20 cellular contexts compared by ENCODE assay signal in the genomic region with DNA sequence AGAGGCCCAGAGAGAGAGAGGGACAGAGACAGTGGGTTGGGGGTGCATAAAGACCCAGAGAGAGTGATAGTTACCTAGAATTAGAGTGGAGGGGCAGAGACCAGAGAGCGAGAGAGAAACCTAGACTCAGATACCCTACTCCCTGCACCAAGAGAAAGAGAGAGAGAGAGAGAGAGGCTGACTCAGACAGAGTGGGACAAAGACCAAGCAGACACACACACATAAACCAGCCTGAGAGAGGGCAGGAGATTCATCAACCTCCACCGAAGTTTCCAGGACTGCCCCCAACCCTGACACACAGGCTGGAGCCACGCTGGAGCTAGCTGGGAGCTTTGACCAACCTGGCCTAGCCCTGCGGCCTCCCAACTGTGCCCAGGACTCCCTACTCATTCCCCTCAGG. TPM values are rescaled to one million over a fixed set of nuclear protein-coding genes. Genes with fewer than 3 reads are reported as not detected.
A peak's percentile ranks its signal among the peaks of the same experiment; 100 is the strongest.
DNase-seq lines count a peak whose midpoint lies in the region; ATAC-seq, FAIRE-seq and TF ChIP-seq lines count a peak whose summit lies in the region.
"Had no signal": no experiment of that assay in that cellular context is flagged by ENCODE, and none has a peak within 500 bp of the region (broad histone marks: within the 10 kb centered on the region; RNA-seq: fewer than 3 reads in every experiment).

No MANE protein-coding gene starts in this region.

- TF ChIP-seq CTCF in A549 (IDR thresholded peaks at IDR 0.05) (no peak), IMR-90 (conservative IDR thresholded peaks at IDR 0.05; ENCODE audit: low read depth, low read length) (no peak), neural progenitor cell (IDR thresholded peaks at IDR 0.05) (no peak), spleen (IDR thresholded peaks at IDR 0.05 in 8 of 11, conservative IDR thresholded peaks at IDR 0.05 in 3 of 11) (no peak), adrenal gland (IDR thresholded peaks at IDR 0.05) (no peak)

- H3K27ac Mint-ChIP-seq in neural progenitor cell, result peak overlapping the region; percentile 68
- H3K27ac Mint-ChIP-seq: CD8-positive, alpha-beta T cell; HFFc6 had no signal

- DNase-seq in A549 (ENCODE audit: low read depth in 1 of 2, low spot score in 1 of 2) (no peak), IMR-90 (peak; percentile 3), neural progenitor cell (ENCODE audit: low spot score) (no peak), spleen (peak; percentile 47), UCSD-AML1 (lab: John Stamatoyannopoulos, UW; ENCODE audit: unreplicated experiment) (no peak), kidney glomerular epithelial cell (lab: John Stamatoyannopoulos, UW) (no peak), adrenal gland (no peak)
- DNase-seq: 8988T; ACHN; BE2C; CD8-positive, alpha-beta T cell; COR-L47; DND-41; GF-D8; HFFc6 had no signal

- H3K9ac ChIP-seq in IMR-90 (ENCODE audit: low read depth, low read length), result no peak overlapping the region
- H3K9ac ChIP-seq in neural progenitor cell, result no peak overlapping the region

- no peaks in the 10 kb centered on the region for H3F3A ChIP-seq in neural progenitor cell (ENCODE audit: low read depth)

- TF ChIP-seq RAD21 in A549 (conservative IDR thresholded peaks at IDR 0.05 in 1 of 2, IDR thresholded peaks at IDR 0.05 in 1 of 2), result no peak
- TF ChIP-seq RAD21 in IMR-90 (IDR thresholded peaks at IDR 0.05; ENCODE audit: low read length), result no peak

- H3K4me3 Mint-ChIP-seq in neural progenitor cell, result no peak overlapping the region
- H3K4me3 Mint-ChIP-seq: CD8-positive, alpha-beta T cell; HFFc6 had no signal

- peaks cover 3% of the 10 kb centered on the region for H3K4me1 Mint-ChIP-seq in neural progenitor cell

- H3K27me3 ChIP-seq in IMR-90 (ENCODE audit: control insufficient read depth, insufficient read depth, low read length) (no peaks in the 10 kb centered on the region), neural progenitor cell (no peaks in the 10 kb centered on the region), spleen (replicated peaks in 1 of 7) (peaks cover 0 to 32% (median 0%) of the 10 kb centered on the region in 7 donors), adrenal gland (no peaks in the 10 kb centered on the region)
- H3K27me3 ChIP-seq: BE2C had no signal

- in situ Hi-C loops in IMR-90 (cut with MboI; ENCODE audit: low sequenced_read_pairs), result no loop called here

- no peak overlapping the region for H2BK5ac ChIP-seq in IMR-90 (ENCODE audit: low read depth, low read length, poor library complexity, severe bottlenecking)

- no peak overlapping the region for H3K23ac ChIP-seq in IMR-90 (ENCODE audit: low read depth, low read length)

- H2BK120ac ChIP-seq in IMR-90 (ENCODE audit: low read depth, low read length), result no peak overlapping the region

- no peak overlapping the region for H4K8ac ChIP-seq in IMR-90 (ENCODE audit: low read depth in 2 of 2, low read length in 2 of 2)

- H3K9me1 ChIP-seq in IMR-90 (ENCODE audit: insufficient read depth, low read length), result no peaks in the 10 kb centered on the region

- dilution Hi-C loops in IMR-90 (cut with HindIII; ENCODE audit: low sequenced_read_pairs, unreplicated experiment), result no loop called here

- no peak for FAIRE-seq in A549 (lab: Jason Lieb, UNC)
- FAIRE-seq: D721Med, GM19239, H1 had no signal

- no peak for TF ChIP-seq POLR2A in A549 (IDR thresholded peaks at IDR 0.05; ENCODE audit: low read length)
- TF ChIP-seq POLR2A in IMR-90 (IDR thresholded peaks at IDR 0.05; ENCODE audit: low read depth, low read length), result no peak
- no peak for TF ChIP-seq POLR2A in spleen (IDR thresholded peaks at IDR 0.05)
- no peak for TF ChIP-seq POLR2A in adrenal gland (IDR thresholded peaks at IDR 0.05)

- H2AK5ac ChIP-seq in IMR-90 (ENCODE audit: low read depth, low read length), result no peak overlapping the region

- H2BK20ac ChIP-seq in IMR-90 (ENCODE audit: low read depth, low read length), result no peak overlapping the region

- H3K79me2 ChIP-seq in neural progenitor cell (ENCODE audit: low read depth), result no peaks in the 10 kb centered on the region

- H3K36me3 Mint-ChIP-seq in neural progenitor cell, result no peaks in the 10 kb centered on the region
- H3K36me3 Mint-ChIP-seq: CD8-positive, alpha-beta T cell had no signal

- POLR2A ChIA-PET in A549 (lab: Yijun Ruan, JAX), result no interaction called here
- POLR2A ChIA-PET in IMR-90 (lab: Charles Lee; ENCODE audit: unreplicated experiment), result no interaction called here

- no peaks in the 10 kb centered on the region for H3K9me3 Mint-ChIP-seq in neural progenitor cell
- H3K9me3 Mint-ChIP-seq: CD8-positive, alpha-beta T cell; HFFc6 had no signal

- H3K27ac ChIP-seq in A549 (no peak overlapping the region), IMR-90 (ENCODE audit: insufficient read depth, low read length) (no peak overlapping the region), neural progenitor cell (no peak overlapping the region), spleen (no peak overlapping the region), adrenal gland (no peak overlapping the region)
- H3K27ac ChIP-seq: C4-2B had no signal

- H3K27me3 Mint-ChIP-seq in neural progenitor cell (ENCODE audit: insufficient read depth, low read depth), result peaks cover 9% of the 10 kb centered on the region

- no peak overlapping the region for H3K4me2 ChIP-seq in A549
- H3K4me2 ChIP-seq in IMR-90 (ENCODE audit: low read depth, low read length), result no peak overlapping the region
- H3K4me2 ChIP-seq in neural progenitor cell, result no peak overlapping the region

- no peak for TF ChIP-seq EP300 in A549 (IDR thresholded peaks at IDR 0.05)

- intact Hi-C loops in IMR-90 (cut with micrococcal nuclease), result no loop called here
- intact Hi-C loops in spleen (cut with DNase I; ENCODE audit: low total_unique reads), result no loop called here
- intact Hi-C loops in adrenal gland (cut with DNase I), result no loop called here

- H4K20me1 ChIP-seq in IMR-90 (ENCODE audit: insufficient read depth, low read length), result no peaks in the 10 kb centered on the region
- no peaks in the 10 kb centered on the region for H4K20me1 ChIP-seq in neural progenitor cell (ENCODE audit: low read depth)

- no peak overlapping the region for H4K5ac ChIP-seq in IMR-90 (ENCODE audit: low read depth, low read length)

- no peak overlapping the region for H2AK9ac ChIP-seq in IMR-90 (replicated peaks; ENCODE audit: low read depth, low read length, poor library complexity)

- H3K4me3 ChIP-seq in A549 (no peak overlapping the region), IMR-90 (ENCODE audit: insufficient read depth, low read depth, low read length) (no peak overlapping the region), neural progenitor cell (no peak overlapping the region), spleen (no peak overlapping the region), adrenal gland (no peak overlapping the region)
- H3K4me3 ChIP-seq: HAP-1 had no signal

- peak; percentile 46 to 53 for ATAC-seq in A549
- no peak for ATAC-seq in IMR-90 (ENCODE audit: low read depth)
- ATAC-seq: CD8-positive, alpha-beta T cell had no signal

- no peak overlapping the region for H2BK15ac ChIP-seq in IMR-90 (ENCODE audit: low read depth, low read length)

- no peaks in the 10 kb centered on the region for H3K9me3 ChIP-seq in A549
- no peaks in the 10 kb centered on the region for H3K9me3 ChIP-seq in IMR-90 (ENCODE audit: control insufficient read depth, insufficient read depth, low read length)
- no peaks in the 10 kb centered on the region for H3K9me3 ChIP-seq in neural progenitor cell (ENCODE audit: low read depth)
- peaks cover 0 to 3% (median 0%) of the 10 kb centered on the region in 8 donors for H3K9me3 ChIP-seq in spleen
- no peaks in the 10 kb centered on the region for H3K9me3 ChIP-seq in adrenal gland (replicated peaks in 1 of 3)
- H3K9me3 ChIP-seq: BE2C, HAP-1 had no signal

- WGBS in A549 (ENCODE audit: missing lambda C conversion rate), result 38% methylated on average over 4 of the region's 4 CpGs
- WGBS in IMR-90 (ENCODE audit: extremely low coverage in 2 of 2, insufficient read length in 1 of 2), 2 experiments, result 46% methylated on average over 3 of the region's 4 CpGs; no CpG with 5 or more reads in 1 of the 2 experiments
- 67 to 78% (median 72%) methylated on average over 4 of the region's 4 CpGs for WGBS in spleen, 5 donors
- 60 to 86% (median 67%) methylated on average over 1 to 4 of the region's 4 CpGs for WGBS in adrenal gland, 4 donors

- no peaks in the 10 kb centered on the region for H3K79me1 ChIP-seq in IMR-90 (ENCODE audit: low read depth in 1 of 2, low read length in 2 of 2)

- H4K91ac ChIP-seq in IMR-90 (ENCODE audit: insufficient read depth, low read depth, low read length), result no peak overlapping the region

- H2AFZ ChIP-seq in IMR-90 (replicated peaks; ENCODE audit: low read length, poor library complexity) (no peak overlapping the region), neural progenitor cell (replicated peaks) (no peak overlapping the region)

- BruUV-seq in IMR-90 (replicated peaks; lab: Mats Ljungman, UMichigan), result no TSS peak

- no peak overlapping the region for H3K4ac ChIP-seq in IMR-90 (ENCODE audit: low read depth, low read length)

- H3K14ac ChIP-seq in IMR-90 (replicated peaks; ENCODE audit: low read depth, low read length), result no peak overlapping the region

- H3K56ac ChIP-seq in IMR-90 (ENCODE audit: extremely low read depth, insufficient read depth, low read length), result no peak overlapping the region

- H3K36me3 ChIP-seq in IMR-90 (ENCODE audit: control insufficient read depth, insufficient read depth, low read length), result no peaks in the 10 kb centered on the region
- no peaks in the 10 kb centered on the region for H3K36me3 ChIP-seq in neural progenitor cell
- no peaks in the 10 kb centered on the region for H3K36me3 ChIP-seq in spleen
- H3K36me3 ChIP-seq in adrenal gland (replicated peaks in 1 of 2), result no peaks in the 10 kb centered on the region
- H3K36me3 ChIP-seq: BE2C, HAP-1 had no signal

- no peak overlapping the region for H3K18ac ChIP-seq in IMR-90 (ENCODE audit: low read depth, low read length)

- CTCF ChIA-PET in A549 (lab: Yijun Ruan, JAX), result interaction anchor here (1.1 to 2.1 kb wide), 6 partner anchors 19 to 98 kb away, joined by 3 to 7 read pairs (median 4); no protein-coding TSS in a partner anchor
- CTCF ChIA-PET in IMR-90 (lab: Yijun Ruan, JAX), result no interaction called here

- H3K4me1 ChIP-seq in A549, result no peaks in the 10 kb centered on the region
- H3K4me1 ChIP-seq in IMR-90 (ENCODE audit: control insufficient read depth, insufficient read depth, low read length), result no peaks in the 10 kb centered on the region
- no peaks in the 10 kb centered on the region for H3K4me1 ChIP-seq in neural progenitor cell
- no peaks in the 10 kb centered on the region for H3K4me1 ChIP-seq in spleen
- no peaks in the 10 kb centered on the region for H3K4me1 ChIP-seq in adrenal gland (replicated peaks in 1 of 2)
- H3K4me1 ChIP-seq: BE2C, HAP-1 had no signal

RNA-seq across cellular contexts. Expression of gene SYT3, which starts 12.9 kb away (rescaled TPM):
- 0.25 and 0.29 TPM in 2 replicates for polyA plus RNA-seq in A549 (2011; rRNA removed)
- 0.24 and 0.30 TPM in 2 replicates for polyA plus RNA-seq in A549 (2012; cell fraction: cytosol; rRNA removed)
- 0.44 and 0.54 TPM in 2 replicates for polyA plus RNA-seq in A549 (2012; cell fraction: nucleus; rRNA removed)
- polyA plus RNA-seq in A549 (2017; fragmentation: RNase III; extraction: RNeasy Plus Mini Kit Qiagen cat#74134 plus additional on column Dnase treatment), result 0.45 to 1.2 TPM (median 1.1 TPM) in 3 replicates
- 0.44 TPM in 1 of 2 replicates, not detected in the other for polyA minus RNA-seq in A549 (2011; rRNA and poly(A)+ RNA removed)
- total RNA-seq in IMR-90 (2012; rRNA removed), result not detected in 2 replicates
- polyA plus RNA-seq in IMR-90 (2012; rRNA removed), result 0.05 TPM in 1 of 2 replicates, not detected in the other
- polyA plus RNA-seq in IMR-90 (2012; cell fraction: cytosol; rRNA removed), result 0.07 and 0.12 TPM in 2 replicates
- polyA plus RNA-seq in IMR-90 (2012; cell fraction: nucleus; rRNA removed; ENCODE audit: low replicate concordance), result 0.06 and 0.10 TPM in 2 replicates
- total RNA-seq in neural progenitor cell (ENCODE audit: low replicate concordance), result 0.41 and 1.1 TPM in 2 replicates
- under 1 TPM in 3 of 7 donors, not detected in 4; 0.28 to 0.51 (median 0.32) TPM for total RNA-seq in spleen
- polyA plus RNA-seq in spleen, result under 1 TPM; 0.02 to 0.20 (median 0.06) TPM
- 1 to 10 TPM in 3 of 8 donors, under 1 TPM in 4, not detected in 1; 0.27 to 3.4 (median 0.75) TPM for total RNA-seq in adrenal gland
- polyA plus RNA-seq in adrenal gland, result 1 to 10 TPM in 1 of 3 donors, under 1 TPM in 2; 0.26 to 1.8 (median 0.77) TPM
- total RNA-seq: HFFc6 had no signal

RNA-seq across cellular contexts. Expression of gene C19orf81, which starts 22.4 kb away (rescaled TPM):
- polyA plus RNA-seq in A549 (2011; rRNA removed), result 1.8 and 2.1 TPM in 2 replicates
- polyA plus RNA-seq in A549 (2012; cell fraction: cytosol; rRNA removed), result 5.7 and 5.8 TPM in 2 replicates
- 5.8 and 5.9 TPM in 2 replicates for polyA plus RNA-seq in A549 (2012; cell fraction: nucleus; rRNA removed)
- polyA plus RNA-seq in A549 (2017; fragmentation: RNase III; extraction: RNeasy Plus Mini Kit Qiagen cat#74134 plus additional on column Dnase treatment), result 7.9 to 9.5 TPM (median 8.2 TPM) in 3 replicates
- not detected in 2 replicates for polyA minus RNA-seq in A549 (2011; rRNA and poly(A)+ RNA removed)
- total RNA-seq in IMR-90 (2012; rRNA removed), result not detected in 2 replicates
- polyA plus RNA-seq in IMR-90 (2012; rRNA removed), result 0.31 and 1.1 TPM in 2 replicates
- 0.70 and 0.97 TPM in 2 replicates for polyA plus RNA-seq in IMR-90 (2012; cell fraction: cytosol; rRNA removed)
- polyA plus RNA-seq in IMR-90 (2012; cell fraction: nucleus; rRNA removed; ENCODE audit: low replicate concordance), result 0.83 TPM in 1 of 2 replicates, not detected in the other
- 1.3 and 6.0 TPM in 2 replicates for total RNA-seq in neural progenitor cell (ENCODE audit: low replicate concordance)
- total RNA-seq in spleen, result not detected
- not detected for polyA plus RNA-seq in spleen
- total RNA-seq in adrenal gland, result 1 to 10 TPM in 6 of 8 donors, not detected in 2; 2.4 to 8.2 (median 6.0) TPM
- 10 to 100 TPM in 1 of 3 donors, 1 to 10 TPM in 1, not detected in 1; 4.6 to 39.6 TPM for polyA plus RNA-seq in adrenal gland
- total RNA-seq: CD8-positive, alpha-beta T cell had no signal

RNA-seq across cellular contexts. Expression of gene LRRC4B, which starts 58.6 kb away (rescaled TPM):
- 0.49 and 0.54 TPM in 2 replicates for polyA plus RNA-seq in A549 (2011; rRNA removed)
- polyA plus RNA-seq in A549 (2012; cell fraction: cytosol; rRNA removed), result 0.38 and 0.82 TPM in 2 replicates
- polyA plus RNA-seq in A549 (2012; cell fraction: nucleus; rRNA removed), result 0.62 and 1.2 TPM in 2 replicates
- polyA plus RNA-seq in A549 (2017; fragmentation: RNase III; extraction: RNeasy Plus Mini Kit Qiagen cat#74134 plus additional on column Dnase treatment), result 0.67 to 1.2 TPM (median 0.97 TPM) in 3 replicates
- 0.44 and 0.45 TPM in 2 replicates for polyA minus RNA-seq in A549 (2011; rRNA and poly(A)+ RNA removed)
- not detected in 2 replicates for total RNA-seq in IMR-90 (2012; rRNA removed)
- 0.03 TPM in 2 replicates for polyA plus RNA-seq in IMR-90 (2012; rRNA removed)
- 0.01 and 0.11 TPM in 2 replicates for polyA plus RNA-seq in IMR-90 (2012; cell fraction: cytosol; rRNA removed)
- polyA plus RNA-seq in IMR-90 (2012; cell fraction: nucleus; rRNA removed; ENCODE audit: low replicate concordance), result 0.03 and 0.10 TPM in 2 replicates
- total RNA-seq in neural progenitor cell (ENCODE audit: low replicate concordance), result 12.0 and 54.6 TPM in 2 replicates
- total RNA-seq in spleen, result 1 to 10 TPM in 4 of 7 donors, under 1 TPM in 3; 0.20 to 2.3 (median 1.0) TPM
- 1 to 10 TPM in 1 of 3 donors, under 1 TPM in 2; 0.30 to 1.0 (median 0.90) TPM for polyA plus RNA-seq in spleen
- total RNA-seq in adrenal gland, result 1 to 10 TPM in 4 of 8 donors, under 1 TPM in 4; 0.07 to 8.8 (median 0.73) TPM
- 10 to 100 TPM in 1 of 3 donors, 1 to 10 TPM in 1, under 1 TPM in 1; 0.44 to 24.1 (median 4.9) TPM for polyA plus RNA-seq in adrenal gland
- total RNA-seq: CD8-positive, alpha-beta T cell had no signal

Comparison
In these comparisons a context has a peak if more than half of its experiments do, and no peak if none do; other contexts are left out.
1. DNase-seq: peak in IMR-90 (single experiment) and spleen (single experiment); none in A549 (0 of 2), neural progenitor cell (single experiment), UCSD-AML1 (single experiment), kidney glomerular epithelial cell (single experiment) and adrenal gland (0 of 7).